ENCODE assay signal across 17 cellular contexts in the genomic region with DNA sequence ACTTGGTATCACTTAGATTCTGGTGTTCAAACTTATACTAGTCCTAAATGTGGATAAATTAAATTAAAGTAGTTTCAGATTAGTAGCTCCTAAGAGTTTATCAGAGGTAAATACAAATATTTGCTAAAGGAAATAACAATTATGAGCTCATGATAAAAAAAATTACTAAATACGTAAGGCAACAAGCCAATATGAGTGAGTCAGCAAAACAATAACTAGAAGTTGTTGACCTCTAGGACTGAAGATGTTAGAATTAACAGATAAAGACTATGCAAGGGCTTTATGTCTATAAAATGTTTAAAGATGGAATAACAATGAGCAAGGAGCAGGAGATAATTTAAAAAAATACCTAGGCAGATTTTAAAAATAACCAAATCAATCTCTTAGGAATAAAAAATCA.
DNase-seq lines count a peak whose midpoint lies in the region; ATAC-seq, FAIRE-seq and TF ChIP-seq lines count a peak whose summit lies in the region.
"Had no signal": no experiment of that assay in that cellular context is flagged by ENCODE, and none has a peak within 500 bp of the region (broad histone marks: within the 10 kb centered on the region; RNA-seq: fewer than 3 reads in every experiment).

No MANE protein-coding gene starts in this region.

- ATAC-seq in HepG2 (no peak), right lobe of liver (no peak), left cardiac atrium (no peak)

- TF ChIP-seq CTCF in HepG2 (CRISPR knock-in tag; IDR thresholded peaks at IDR 0.05): no peak
- no peak for TF ChIP-seq CTCF in right lobe of liver (IDR thresholded peaks at IDR 0.05)
- no peak for TF ChIP-seq CTCF in nephron progenitor cell (IDR thresholded peaks at IDR 0.05)

- intact Hi-C loops in HepG2 (cut with micrococcal nuclease; ENCODE audit: unreplicated experiment): no loop called here
- intact Hi-C loops in right lobe of liver (cut with DNase I): no loop called here
- intact Hi-C loops in left cardiac atrium (cut with DNase I): no loop called here

- POLR2A ChIA-PET in HepG2 (lab: Yijun Ruan, JAX): no interaction called here

- H3K27ac ChIP-seq in HepG2 (ENCODE audit: extremely low read length, insufficient read depth, low read length) (no peak overlapping the region), right lobe of liver (no peak overlapping the region)

- TF ChIP-seq RAD21 in HepG2 (CRISPR knock-in tag; IDR thresholded peaks at IDR 0.05): no peak

- H3K4me3 ChIP-seq in HepG2 (replicated peaks in 1 of 3; ENCODE audit: insufficient read depth in 1 of 3, low read depth in 2 of 3, low read length in 3 of 3) (no peak overlapping the region), right lobe of liver (no peak overlapping the region)

- no peak overlapping the region for H2AFZ ChIP-seq in HepG2 (ENCODE audit: low read length)

- H3K4me1 Mint-ChIP-seq in nephron progenitor cell: peaks cover 6% of the 10 kb centered on the region
- H3K4me1 Mint-ChIP-seq: B cell had no signal

- no peaks in the 10 kb centered on the region for H3K36me3 Mint-ChIP-seq in nephron progenitor cell (ENCODE audit: low read depth)

- H3K27me3 Mint-ChIP-seq in nephron progenitor cell (ENCODE audit: low read depth, poor library complexity): no peaks in the 10 kb centered on the region
- H3K27me3 Mint-ChIP-seq: CD4-positive, alpha-beta T cell had no signal

- H3K27ac Mint-ChIP-seq in nephron progenitor cell: peak overlapping the region; percentile 12
- H3K27ac Mint-ChIP-seq: B cell; CD4-positive, alpha-beta T cell; HFFc6 had no signal

- H3K9ac ChIP-seq in HepG2 (ENCODE audit: insufficient read depth, low read depth, low read length): no peak overlapping the region

- H4K20me1 ChIP-seq in HepG2 (ENCODE audit: insufficient read depth, low read length): no peaks in the 10 kb centered on the region

- FAIRE-seq in HepG2 (lab: Jason Lieb, UNC): no peak
- FAIRE-seq in colon (lab: Jason Lieb, UNC): peak; percentile 53
- FAIRE-seq: HTR-8/SVneo had no signal

- 10% methylated on average over 1 of the region's 1 CpG for WGBS in HepG2 (ENCODE audit: low lambda C conversion rate)
- WGBS in right lobe of liver (ENCODE audit: insufficient coverage, low coverage, low lambda C conversion rate, missing lambda C conversion rate): 25% methylated on average over 1 of the region's 1 CpG

- peaks cover 18% of the 10 kb centered on the region for H3K9me3 Mint-ChIP-seq in nephron progenitor cell
- H3K9me3 Mint-ChIP-seq: CD4-positive, alpha-beta T cell; HFFc6 had no signal

- H3K9me3 ChIP-seq in HepG2 (ENCODE audit: low read length): no peaks in the 10 kb centered on the region
- no peaks in the 10 kb centered on the region for H3K9me3 ChIP-seq in right lobe of liver

- in situ Hi-C loops in HepG2 (cut with HindIII; ENCODE audit: extremely low pct_ligation_motif_present, low pct_unique_long_range_greater_than_20kb): no loop called here

- CTCF ChIA-PET in HepG2 (lab: Yijun Ruan, JAX; ENCODE audit: low intra/inter-chr PET ratio, low total read pairs): no interaction called here

- no peak overlapping the region for H3K4me3 Mint-ChIP-seq in nephron progenitor cell
- H3K4me3 Mint-ChIP-seq: B cell; CD4-positive, alpha-beta T cell; HFFc6 had no signal

- TF ChIP-seq EP300 in HepG2 (IDR thresholded peaks at IDR 0.05; ENCODE audit: low read depth in 2 of 2, low read length in 2 of 2) (no peak), HepG2 (CRISPR knock-in tag; IDR thresholded peaks at IDR 0.05; ENCODE audit: borderline replicate concordance) (no peak)

- DNase-seq in HepG2 (ENCODE audit: low spot score) (no peak), right lobe of liver (no peak), nephron progenitor cell (no peak), hypothalamus (lab: John Stamatoyannopoulos, UW) (no peak), ureter (ENCODE audit: low spot score) (no peak), left cardiac atrium (no peak)
- DNase-seq: 8988T; ACHN; C1 segment of cervical spinal cord; Calu3; CD4-positive, alpha-beta T cell; DMS 273 treated with DMSO at 0.1 percent for 48 hours; HCEC 1CT; HFFc6 had no signal

- H3K4me2 ChIP-seq in HepG2 (ENCODE audit: low read depth, low read length): no peak overlapping the region

- TF ChIP-seq POLR2A in HepG2 (IDR thresholded peaks at IDR 0.05; ENCODE audit: insufficient read depth in 1 of 2, low read depth in 2 of 2, low read length in 2 of 2) (no peak), right lobe of liver (IDR thresholded peaks at IDR 0.05) (no peak)

- H3K36me3 ChIP-seq in HepG2 (replicated peaks in 1 of 2; ENCODE audit: control insufficient read depth in 1 of 2, insufficient read depth in 2 of 2, low read length in 2 of 2): no peaks in the 10 kb centered on the region
- no peaks in the 10 kb centered on the region for H3K36me3 ChIP-seq in right lobe of liver

- no peaks in the 10 kb centered on the region for H3K79me2 ChIP-seq in HepG2 (ENCODE audit: insufficient read depth, low read length)

- H3K27me3 ChIP-seq in HepG2 (ENCODE audit: control insufficient read depth in 1 of 2, insufficient read depth in 2 of 2, low read length in 2 of 2) (no peaks in the 10 kb centered on the region), right lobe of liver (no peaks in the 10 kb centered on the region)

- BruUV-seq in HepG2 (replicated peaks; lab: Mats Ljungman, UMichigan): no TSS peak

- H3K4me1 ChIP-seq in HepG2 (ENCODE audit: insufficient read depth, low read length): no peaks in the 10 kb centered on the region
- peaks cover 0 to 7% (median 0%) of the 10 kb centered on the region in 4 donors for H3K4me1 ChIP-seq in right lobe of liver

TF ChIP-seq in HepG2, 621 proteins besides CTCF, POLR2A, EP300 and RAD21:
- peak; percentile 31 to 37; a peak in 3 of 4 replicates for TF ChIP-seq MAFK (conservative IDR thresholded peaks at IDR 0.05 in 1 of 2, IDR thresholded peaks at IDR 0.05 in 1 of 2; ENCODE audit: low read length in 2 of 2)
- peak; percentile 22; the same call in 1 of the 2 replicates for TF ChIP-seq MAFF (IDR thresholded peaks at IDR 0.05; ENCODE audit: low read depth, low read length)
- no peak for TF ChIP-seq ZNF260 (CRISPR knock-in tag; IDR thresholded peaks at IDR 0.05; ENCODE audit: borderline replicate concordance, low read depth)
